27 cellular contexts compared by ENCODE assay signal in the genomic region with DNA sequence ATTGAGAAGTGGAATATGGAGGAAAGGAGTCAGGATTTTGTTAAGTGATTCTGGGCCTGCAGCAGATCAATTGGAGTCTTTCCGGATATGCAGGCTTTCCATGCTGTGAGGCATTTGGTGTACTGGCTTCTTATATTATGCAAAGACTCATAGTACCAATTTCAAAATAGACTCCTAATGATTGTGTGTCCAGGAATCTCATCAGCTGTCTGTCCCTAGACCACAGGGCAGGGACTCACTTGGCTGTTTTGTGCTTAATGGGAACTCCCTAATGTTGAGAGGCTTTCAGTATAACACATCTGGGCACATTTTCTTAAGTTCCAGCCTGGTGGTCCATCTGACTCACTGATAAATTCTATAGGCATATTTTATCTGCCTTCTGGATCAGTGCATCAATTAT.
DNase-seq lines count a peak whose midpoint lies in the region; ATAC-seq and TF ChIP-seq lines count a peak whose summit lies in the region.
"Had no signal": no experiment of that assay in that cellular context is flagged by ENCODE, and none has a peak within 500 bp of the region (broad histone marks: within the 10 kb centered on the region; RNA-seq: fewer than 3 reads in every experiment).

No MANE protein-coding gene starts in this region.

- no peaks in the 10 kb centered on the region for H4K20me1 ChIP-seq in neural cell (ENCODE audit: insufficient read depth)

- intact Hi-C loops in CD8-positive, alpha-beta T cell (cut with DNase I, micrococcal nuclease), result loop anchor here in 1 of 2 experiments (5.0 kb wide), 1 partner anchor 72 kb away; no protein-coding TSS in a partner anchor

- no peaks in the 10 kb centered on the region for H3F3A ChIP-seq in neural cell (ENCODE audit: insufficient read depth, low read length, poor library complexity, severe bottlenecking)

- no peak for ATAC-seq in CD8-positive, alpha-beta T cell
- no peak for ATAC-seq in GM21447 (IDR thresholded peaks at IDR 0.05; ENCODE audit: unreplicated experiment)
- ATAC-seq in GM18505 (IDR thresholded peaks at IDR 0.05; ENCODE audit: unreplicated experiment), result no peak
- ATAC-seq: A549; stimulated activated memory B cell treated with anti-CD40 and anti-IgM and Interleukin-4, amounts not matched to agents 10 μg/mL and 1 μg/mL and 100 μg/mL, for 72 hours; T-helper 17 cell had no signal

- no peak overlapping the region for H3K9ac ChIP-seq in neural cell (ENCODE audit: low read length)

- TF ChIP-seq POLR2A in GM18505 (IDR thresholded peaks at IDR 0.05; ENCODE audit: borderline replicate concordance, extremely low read depth, insufficient read depth, insufficient read length), result no peak

- TF ChIP-seq EP300 in neural cell (conservative IDR thresholded peaks at IDR 0.05; ENCODE audit: poor library complexity, severe bottlenecking), result no peak

- H3K27ac ChIP-seq in ACC112 (ENCODE audit: low read depth, low read length) (peak overlapping the region; percentile 69), neural cell (ENCODE audit: low read length) (peak overlapping the region; percentile 71)
- H3K27ac ChIP-seq in CD8-positive, alpha-beta T cell (ENCODE audit: low read depth, low read length), result no peak overlapping the region
- H3K27ac ChIP-seq: A549, WERI-Rb-1 had no signal

- peak overlapping the region; percentile 44 for H3K4me2 ChIP-seq in neural cell (ENCODE audit: low read length)
- H3K4me2 ChIP-seq: A549 had no signal

- no peaks in the 10 kb centered on the region for H3K9me3 Mint-ChIP-seq in CD8-positive, alpha-beta T cell
- H3K9me3 Mint-ChIP-seq: activated CD4-positive, alpha-beta memory T cell treated with anti-CD3 and anti-CD28 coated beads, Interleukin-2, amount 10 ng/mL, durations not matched to agents 7 days and 5 days; activated naive CD4-positive, alpha-beta T cell treated with anti-CD3 and anti-CD28 coated beads, Interleukin-2, amount 10 ng/mL, durations not matched to agents 7 days and 5 days; activated T-cell treated with anti-CD3 and anti-CD28 coated beads, Interleukin-2, amount 50 U/mL, for 24 hours; CD8-positive, alpha-beta memory T cell; dendritic cell treated with granulocyte-macrophage colony-stimulating factor and Interleukin-4, amounts not matched to agents 40 ng/mL and 50 ng/mL, for 4 days; H9; neural crest cell; stimulated activated memory B cell treated with anti-CD40 and anti-IgM and Interleukin-4, amounts not matched to agents 10 μg/mL and 1 μg/mL and 100 μg/mL, for 72 hours had no signal

- H3K36me3 ChIP-seq in ACC112 (ENCODE audit: insufficient read depth, low read length) (no peaks in the 10 kb centered on the region), neural cell (ENCODE audit: insufficient read depth, low read length) (no peaks in the 10 kb centered on the region)
- no peaks in the 10 kb centered on the region for H3K36me3 ChIP-seq in CD8-positive, alpha-beta T cell (ENCODE audit: insufficient read depth, low read length)
- H3K36me3 ChIP-seq: WERI-Rb-1 had no signal

- H3K4me1 ChIP-seq in ACC112 (ENCODE audit: control insufficient read depth, insufficient read depth, low read length, unreplicated experiment), result peaks cover 32% of the 10 kb centered on the region
- H3K4me1 ChIP-seq in CD8-positive, alpha-beta T cell (ENCODE audit: insufficient read depth, low read length), result no peaks in the 10 kb centered on the region
- H3K4me1 ChIP-seq: A549, body of pancreas had no signal

- peak overlapping the region; percentile 59 for H2AFZ ChIP-seq in ACC112 (ENCODE audit: low read length, unreplicated experiment)
- H2AFZ ChIP-seq in neural cell (ENCODE audit: low read depth, low read length), result no peak overlapping the region

- no peak for TF ChIP-seq CTCF in epithelial cell of esophagus (IDR thresholded peaks at IDR 0.05; ENCODE audit: insufficient read depth, low read depth, low read length, missing control alignments)
- no peak for TF ChIP-seq CTCF in neural cell (IDR thresholded peaks at IDR 0.05; ENCODE audit: poor library complexity, severe bottlenecking)
- TF ChIP-seq CTCF in CD8-positive, alpha-beta T cell (IDR thresholded peaks at IDR 0.05), result no peak

- H3K9me3 ChIP-seq in neural cell (ENCODE audit: low read length), result no peaks in the 10 kb centered on the region
- no peaks in the 10 kb centered on the region for H3K9me3 ChIP-seq in CD8-positive, alpha-beta T cell (ENCODE audit: low read length)
- H3K9me3 ChIP-seq: A549, body of pancreas had no signal

- peak; percentile 24 for DNase-seq in M059J (ENCODE audit: low read depth)
- peak; percentile 30 for DNase-seq in epithelial cell of esophagus (ENCODE audit: low read depth)
- no peak for DNase-seq in CD8-positive, alpha-beta T cell
- DNase-seq in NCI-H446 treated with DMSO at 0.1 percent for 48 hours (lab: John Stamatoyannopoulos, UW), result no peak
- DNase-seq: activated CD4-positive, alpha-beta memory T cell treated with anti-CD3 and anti-CD28 coated beads, Interleukin-2, amount 10 ng/mL, durations not matched to agents 7 days and 5 days; activated naive CD4-positive, alpha-beta T cell treated with anti-CD3 and anti-CD28 coated beads, Interleukin-2, amount 10 ng/mL, durations not matched to agents 7 days and 5 days; activated T-cell treated with anti-CD3 and anti-CD28 coated beads, Interleukin-2, amount 50 U/mL, for 24 hours; body of pancreas; CD8-positive, alpha-beta memory T cell; DND-41; H9; kidney; mesendoderm; NCI-H187; NCI-H345; SHP77; T-helper 17 cell; WERI-Rb-1 had no signal

- no peaks in the 10 kb centered on the region for H3K27me3 Mint-ChIP-seq in CD8-positive, alpha-beta T cell (ENCODE audit: low read depth)
- H3K27me3 Mint-ChIP-seq: activated CD4-positive, alpha-beta memory T cell treated with anti-CD3 and anti-CD28 coated beads, Interleukin-2, amount 10 ng/mL, durations not matched to agents 7 days and 5 days; activated naive CD4-positive, alpha-beta T cell treated with anti-CD3 and anti-CD28 coated beads, Interleukin-2, amount 10 ng/mL, durations not matched to agents 7 days and 5 days; activated T-cell treated with anti-CD3 and anti-CD28 coated beads, Interleukin-2, amount 50 U/mL, for 24 hours; CD8-positive, alpha-beta memory T cell; dendritic cell treated with granulocyte-macrophage colony-stimulating factor and Interleukin-4, amounts not matched to agents 40 ng/mL and 50 ng/mL, for 4 days; stimulated activated memory B cell treated with anti-CD40 and anti-IgM and Interleukin-4, amounts not matched to agents 10 μg/mL and 1 μg/mL and 100 μg/mL, for 72 hours had no signal

- no peaks in the 10 kb centered on the region for H3K36me3 Mint-ChIP-seq in CD8-positive, alpha-beta T cell
- H3K36me3 Mint-ChIP-seq: activated naive CD4-positive, alpha-beta T cell treated with anti-CD3 and anti-CD28 coated beads, Interleukin-2, amount 10 ng/mL, durations not matched to agents 7 days and 5 days; CD8-positive, alpha-beta memory T cell; IgD-negative memory B cell; stimulated activated memory B cell treated with anti-CD40 and anti-IgM and Interleukin-4, amounts not matched to agents 10 μg/mL and 1 μg/mL and 100 μg/mL, for 72 hours had no signal

- H3K9me2 ChIP-seq in neural cell (ENCODE audit: insufficient read depth, low read length), result no peaks in the 10 kb centered on the region

- POLR2A ChIA-PET in CD8-positive, alpha-beta T cell (lab: Charles Lee), result interaction anchor here (0.6 to 1.3 kb wide), 2 partner anchors 32 to 995 kb away, joined by 3 read pairs; no protein-coding TSS in a partner anchor

- H3K4me1 Mint-ChIP-seq in CD8-positive, alpha-beta T cell (ENCODE audit: low read depth), result no peaks in the 10 kb centered on the region
- H3K4me1 Mint-ChIP-seq: activated CD4-positive, alpha-beta memory T cell treated with anti-CD3 and anti-CD28 coated beads, Interleukin-2, amount 10 ng/mL, durations not matched to agents 7 days and 5 days; activated naive CD4-positive, alpha-beta T cell treated with anti-CD3 and anti-CD28 coated beads, Interleukin-2, amount 10 ng/mL, durations not matched to agents 7 days and 5 days; CD8-positive, alpha-beta memory T cell; IgD-negative memory B cell; neural crest cell; stimulated activated memory B cell treated with anti-CD40 and anti-IgM and Interleukin-4, amounts not matched to agents 10 μg/mL and 1 μg/mL and 100 μg/mL, for 72 hours had no signal

- H3K79me2 ChIP-seq in ACC112 (ENCODE audit: control insufficient read depth, insufficient read depth, low read length, unreplicated experiment) (no peaks in the 10 kb centered on the region), neural cell (replicated peaks; ENCODE audit: insufficient read depth, low read length) (no peaks in the 10 kb centered on the region)

- H3K27ac Mint-ChIP-seq in CD8-positive, alpha-beta T cell, result no peak overlapping the region
- H3K27ac Mint-ChIP-seq: activated CD4-positive, alpha-beta memory T cell treated with anti-CD3 and anti-CD28 coated beads, Interleukin-2, amount 10 ng/mL, durations not matched to agents 7 days and 5 days; activated naive CD4-positive, alpha-beta T cell treated with anti-CD3 and anti-CD28 coated beads, Interleukin-2, amount 10 ng/mL, durations not matched to agents 7 days and 5 days; activated T-cell treated with anti-CD3 and anti-CD28 coated beads, Interleukin-2, amount 50 U/mL, for 24 hours; CD8-positive, alpha-beta memory T cell; dendritic cell treated with granulocyte-macrophage colony-stimulating factor and Interleukin-4, amounts not matched to agents 40 ng/mL and 50 ng/mL, for 4 days; H9; IgD-negative memory B cell; stimulated activated memory B cell treated with anti-CD40 and anti-IgM and Interleukin-4, amounts not matched to agents 10 μg/mL and 1 μg/mL and 100 μg/mL, for 72 hours; T-helper 17 cell had no signal

- H3K4me3 ChIP-seq in ACC112 (ENCODE audit: low read depth, low read length), result no peak overlapping the region
- no peak overlapping the region for H3K4me3 ChIP-seq in epithelial cell of esophagus (ENCODE audit: low read length)
- peak overlapping the region; percentile 43 for H3K4me3 ChIP-seq in neural cell (ENCODE audit: low read length)
- H3K4me3 ChIP-seq in CD8-positive, alpha-beta T cell (ENCODE audit: low read depth, low read length), result no peak overlapping the region
- H3K4me3 ChIP-seq: A549, body of pancreas had no signal

- no peak overlapping the region for H3K4me3 Mint-ChIP-seq in CD8-positive, alpha-beta T cell
- H3K4me3 Mint-ChIP-seq: activated CD4-positive, alpha-beta memory T cell treated with anti-CD3 and anti-CD28 coated beads, Interleukin-2, amount 10 ng/mL, durations not matched to agents 7 days and 5 days; activated naive CD4-positive, alpha-beta T cell treated with anti-CD3 and anti-CD28 coated beads, Interleukin-2, amount 10 ng/mL, durations not matched to agents 7 days and 5 days; activated T-cell treated with anti-CD3 and anti-CD28 coated beads, Interleukin-2, amount 50 U/mL, for 24 hours; CD8-positive, alpha-beta memory T cell; dendritic cell treated with granulocyte-macrophage colony-stimulating factor and Interleukin-4, amounts not matched to agents 40 ng/mL and 50 ng/mL, for 4 days; H9; IgD-negative memory B cell; neural crest cell; stimulated activated memory B cell treated with anti-CD40 and anti-IgM and Interleukin-4, amounts not matched to agents 10 μg/mL and 1 μg/mL and 100 μg/mL, for 72 hours; T-helper 17 cell had no signal

- CTCF ChIA-PET in CD8-positive, alpha-beta T cell (lab: Charles Lee), result interaction anchor here (4.6 kb wide), 1 partner anchor 8 kb away, joined by 33 read pairs; no protein-coding TSS in a partner anchor

- TF ChIP-seq RAD21 in neural cell (conservative IDR thresholded peaks at IDR 0.05), result no peak

- H3K27me3 ChIP-seq in ACC112 (ENCODE audit: insufficient read depth, low read length) (no peaks in the 10 kb centered on the region), neural cell (ENCODE audit: insufficient read depth, low read depth, low read length) (no peaks in the 10 kb centered on the region)
- no peaks in the 10 kb centered on the region for H3K27me3 ChIP-seq in CD8-positive, alpha-beta T cell (ENCODE audit: insufficient read depth, low read length)
- H3K27me3 ChIP-seq: body of pancreas had no signal

Comparison
In these comparisons a context has a peak if more than half of its experiments do, and no peak if none do; other contexts are left out.
1. DNase-seq: peak in M059J (single experiment) and epithelial cell of esophagus (single experiment); none in CD8-positive, alpha-beta T cell (0 of 7) and NCI-H446 treated with DMSO at 0.1 percent for 48 hours (single experiment).